ENCODE assay signal across 33 cellular contexts in the genomic region with DNA sequence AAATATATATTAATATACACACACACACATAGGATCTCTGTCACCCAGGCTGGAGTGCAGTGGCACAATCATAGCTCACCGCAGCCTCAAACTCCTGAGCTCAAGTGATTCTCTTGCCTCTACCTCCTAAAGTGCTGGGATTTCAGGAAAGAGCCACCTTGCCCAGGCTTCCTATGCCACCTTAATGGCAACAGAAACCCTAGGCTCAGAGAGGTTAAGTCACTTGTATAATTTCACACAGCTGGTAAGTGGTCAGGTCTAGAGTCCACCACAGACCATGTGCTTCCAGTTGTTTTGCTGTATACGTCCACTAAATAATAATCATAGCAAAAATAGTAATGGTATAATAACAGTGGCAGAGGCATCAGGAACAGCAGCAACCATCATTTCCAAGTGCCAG. TPM values are rescaled to one million over a fixed set of nuclear protein-coding genes. Genes with fewer than 3 reads are reported as not detected.
DNase-seq lines count a peak whose midpoint lies in the region; ATAC-seq, FAIRE-seq and TF ChIP-seq lines count a peak whose summit lies in the region.
"Had no signal": no experiment of that assay in that cellular context is flagged by ENCODE, and none has a peak within 500 bp of the region (broad histone marks: within the 10 kb centered on the region; RNA-seq: fewer than 3 reads in every experiment).

No MANE protein-coding gene starts in this region.

- H3K4me2 ChIP-seq in K562 (ENCODE audit: insufficient read depth, low read length) = no peak overlapping the region
- H3K4me2 ChIP-seq in neural progenitor cell = no peak overlapping the region

- DNase-seq in activated naive CD4-positive, alpha-beta T cell treated with anti-CD3 and anti-CD28 coated beads for 36 hours = no peak
- no peak for DNase-seq in activated naive CD4-positive, alpha-beta T cell treated with anti-CD3 and anti-CD28 coated beads, Interleukin-2, amount 50 U/mL, for 72 hours (ENCODE audit: low spot score in 2 of 2)
- DNase-seq in Caco-2 (no peak), K562 (ENCODE audit: extremely low read depth in 1 of 4, low spot score in 3 of 4) (no peak), neural progenitor cell (ENCODE audit: low spot score) (no peak), WTC11 (ENCODE audit: low spot score) (no peak), hypothalamus (lab: John Stamatoyannopoulos, UW) (no peak)
- DNase-seq: activated CD4-positive, CD25-positive, alpha-beta regulatory T cell; activated CD8-positive, alpha-beta memory T cell treated with anti-CD3 and anti-CD28 coated beads for 24 hours; activated naive CD4-positive, alpha-beta T cell treated with Interleukin-2 at 50 U/mL for 16 hours; activated T-cell treated with anti-CD3 and anti-CD28 coated beads, Interleukin-2, amount 50 U/mL, for 48 hours; anterior cingulate cortex; caudate nucleus; cortex of kidney; esophagus squamous epithelium; foreskin melanocyte; KBM-7; left colon; mammary epithelial cell; MG63; NCI-H1105 treated with DMSO at 0.1 percent for 48 hours; NCI-H2081; NCI-H345; pancreas; Peyer's patch; SHP77 treated with DMSO at 0.1 percent for 48 hours; stimulated activated CD4-positive, alpha-beta T cell treated with anti-CD3 and anti-CD28 coated beads, Interleukin-2, amount 100 ng/mL, for 24 hours; trophoblast cell had no signal

- H3F3A ChIP-seq in neural progenitor cell (ENCODE audit: low read depth) = peaks cover 13% of the 10 kb centered on the region

- peaks cover 28% of the 10 kb centered on the region for H3K36me3 Mint-ChIP-seq in activated naive CD4-positive, alpha-beta T cell treated with anti-CD3 and anti-CD28 coated beads for 36 hours (ENCODE audit: low read depth)
- peaks cover 27 to 34% of the 10 kb centered on the region in 2 donors for H3K36me3 Mint-ChIP-seq in activated naive CD4-positive, alpha-beta T cell treated with anti-CD3 and anti-CD28 coated beads, Interleukin-2, amount 50 U/mL, for 72 hours
- H3K36me3 Mint-ChIP-seq in Caco-2 (ENCODE audit: insufficient read depth, unreplicated experiment) (peaks cover 29% of the 10 kb centered on the region), neural progenitor cell (peaks cover 9% of the 10 kb centered on the region), WTC11 (peaks cover 10% of the 10 kb centered on the region)

- H3K4me1 ChIP-seq in Caco-2 = 0 out of 2 replicates have a peak, but pooled peaks cover 8% of the 10 kb centered on the region
- H3K4me1 ChIP-seq in K562 (replicated peaks in 1 of 2; ENCODE audit: control insufficient read depth in 2 of 2, insufficient read depth in 2 of 2, low read length in 2 of 2) = peaks cover 9 to 22% of the 10 kb centered on the region in 2 experiments
- peaks cover 16% of the 10 kb centered on the region for H3K4me1 ChIP-seq in neural progenitor cell

- peaks cover 1% of the 10 kb centered on the region for H3K36me3 ChIP-seq in Caco-2 (ENCODE audit: control insufficient read depth, insufficient read depth, low read length)
- H3K36me3 ChIP-seq in K562 (ENCODE audit: control insufficient read depth, insufficient read depth, low read length) = peaks cover 20% of the 10 kb centered on the region
- H3K36me3 ChIP-seq in neural progenitor cell = no peaks in the 10 kb centered on the region
- H3K36me3 ChIP-seq: pancreas had no signal

- ATAC-seq in activated naive CD4-positive, alpha-beta T cell treated with anti-CD3 and anti-CD28 coated beads, Interleukin-2, amount 50 U/mL, for 72 hours = no peak
- no peak for ATAC-seq in K562
- no peak for ATAC-seq in GM21529 (IDR thresholded peaks at IDR 0.05; ENCODE audit: unreplicated experiment)
- ATAC-seq in WTC11 = no peak
- ATAC-seq: HCT116, left colon, pancreas had no signal

- H3K27ac ChIP-seq in K562 (ENCODE audit: extremely low read depth, low read depth, low read length) (no peak overlapping the region), neural progenitor cell (no peak overlapping the region)
- H3K27ac ChIP-seq: BLaER1 treated with 17β-estradiol and CSF1 and Interleukin-3, amounts not matched to agents 10 nM and 100 nM; pancreas had no signal

- no peak for TF ChIP-seq EP300 in K562 (IDR thresholded peaks at IDR 0.05; ENCODE audit: low read length)

- WGBS in K562 (ENCODE audit: insufficient coverage, low coverage, missing lambda C conversion rate) = 65% methylated on average over 2 of the region's 2 CpGs

- POLR2A ChIA-PET in Caco-2 (lab: Charles Lee) (no interaction called here), K562 (lab: Yijun Ruan, JAX) (interaction anchor here (3.5 kb wide), 1 partner anchor 11 kb away, joined by 34 read pairs; no protein-coding TSS in a partner anchor), WTC11 (lab: Charles Lee) (no interaction called here)

- no peak for TF ChIP-seq RAD21 in K562 (CRISPR knock-in tag; conservative IDR thresholded peaks at IDR 0.05 in 1 of 2, IDR thresholded peaks at IDR 0.05 in 1 of 2)

- H4K20me1 ChIP-seq in K562 (replicated peaks; ENCODE audit: control insufficient read depth, insufficient read depth, low read length) (peaks cover 30% of the 10 kb centered on the region), neural progenitor cell (ENCODE audit: low read depth) (peaks cover 32% of the 10 kb centered on the region)

- H3K27ac Mint-ChIP-seq in activated naive CD4-positive, alpha-beta T cell treated with anti-CD3 and anti-CD28 coated beads for 36 hours = no peak overlapping the region
- H3K27ac Mint-ChIP-seq in activated naive CD4-positive, alpha-beta T cell treated with anti-CD3 and anti-CD28 coated beads, Interleukin-2, amount 50 U/mL, for 72 hours = no peak overlapping the region
- no peak overlapping the region for H3K27ac Mint-ChIP-seq in Caco-2 (ENCODE audit: unreplicated experiment)
- no peak overlapping the region for H3K27ac Mint-ChIP-seq in neural progenitor cell
- no peak overlapping the region for H3K27ac Mint-ChIP-seq in WTC11

- TF ChIP-seq CTCF in Caco-2 (IDR thresholded peaks at IDR 0.05; ENCODE audit: insufficient read depth in 1 of 2, low read depth in 1 of 2, low read length in 1 of 2, severe bottlenecking in 1 of 2, unreplicated experiment in 1 of 2) (no peak), K562 (IDR thresholded peaks at IDR 0.05 in 2 of 3, conservative IDR thresholded peaks at IDR 0.05 in 1 of 3; ENCODE audit: insufficient read depth in 2 of 3, low read depth in 1 of 3, low read length in 3 of 3) (no peak), neural progenitor cell (IDR thresholded peaks at IDR 0.05) (no peak), WTC11 (IDR thresholded peaks at IDR 0.05) (no peak)

- TF ChIP-seq POLR2A in K562 (conservative IDR thresholded peaks at IDR 0.05) = no peak

- peak overlapping the region; percentile 18 for H3K4me3 Mint-ChIP-seq in activated naive CD4-positive, alpha-beta T cell treated with anti-CD3 and anti-CD28 coated beads for 36 hours
- H3K4me3 Mint-ChIP-seq in Caco-2 (ENCODE audit: unreplicated experiment) (peak overlapping the region; percentile 19), neural progenitor cell (peak overlapping the region; percentile 62), WTC11 (no peak overlapping the region)

- H3K79me2 ChIP-seq in K562 (ENCODE audit: control insufficient read depth, insufficient read depth, low read length) (peaks cover 40% of the 10 kb centered on the region), neural progenitor cell (ENCODE audit: low read depth) (peaks cover 36% of the 10 kb centered on the region)

- no peaks in the 10 kb centered on the region for H3K27me3 ChIP-seq in Caco-2 (replicated peaks; ENCODE audit: control insufficient read depth, insufficient read depth, low read length)
- no peaks in the 10 kb centered on the region for H3K27me3 ChIP-seq in K562 (ENCODE audit: control insufficient read depth in 2 of 2, insufficient read depth in 2 of 2, low read length in 2 of 2)
- H3K27me3 ChIP-seq in neural progenitor cell = peaks cover 47% of the 10 kb centered on the region
- H3K27me3 ChIP-seq: BLaER1 treated with 17β-estradiol and CSF1 and Interleukin-3, amounts not matched to agents 10 nM and 100 nM; esophagus squamous epithelium; pancreas; Peyer's patch had no signal

- BruUV-seq in Caco-2 (replicated peaks; lab: Mats Ljungman, UMichigan) (no TSS peak), K562 (replicated peaks; lab: Mats Ljungman, UMichigan) (no TSS peak)

- no peak for FAIRE-seq in K562 (lab: Jason Lieb, UNC)
- FAIRE-seq: D721Med, pancreas had no signal

- H3K9me3 Mint-ChIP-seq in activated naive CD4-positive, alpha-beta T cell treated with anti-CD3 and anti-CD28 coated beads for 36 hours = peaks cover 4% of the 10 kb centered on the region
- H3K9me3 Mint-ChIP-seq in activated naive CD4-positive, alpha-beta T cell treated with anti-CD3 and anti-CD28 coated beads, Interleukin-2, amount 50 U/mL, for 72 hours = no peaks in the 10 kb centered on the region
- no peaks in the 10 kb centered on the region for H3K9me3 Mint-ChIP-seq in Caco-2 (ENCODE audit: unreplicated experiment)
- H3K9me3 Mint-ChIP-seq in neural progenitor cell = peaks cover 13% of the 10 kb centered on the region
- peaks cover 13% of the 10 kb centered on the region for H3K9me3 Mint-ChIP-seq in WTC11

- H3K9ac ChIP-seq in K562 (ENCODE audit: insufficient read depth in 1 of 2, low read depth in 2 of 2, low read length in 2 of 2) (no peak overlapping the region), neural progenitor cell (no peak overlapping the region)

- H3K9me3 ChIP-seq in Caco-2 (peaks cover 7% of the 10 kb centered on the region; the same call in 1 of the 2 replicates), K562 (replicated peaks; ENCODE audit: control insufficient read depth, insufficient read depth, low read depth, low read length) (peaks cover 2% of the 10 kb centered on the region; the same call in 1 of the 2 replicates), neural progenitor cell (ENCODE audit: low read depth) (no peaks in the 10 kb centered on the region)
- H3K9me3 ChIP-seq: pancreas had no signal

- no peak overlapping the region for H2AFZ ChIP-seq in K562 (ENCODE audit: low read depth, low read length)
- H2AFZ ChIP-seq in neural progenitor cell (replicated peaks) = no peak overlapping the region

- CTCF ChIA-PET in activated naive CD4-positive, alpha-beta T cell treated with anti-CD3 and anti-CD28 coated beads for 36 hours (lab: Charles Lee) = interaction anchor here (0.8 to 3.8 kb wide), 4 partner anchors 8 to 243 kb away, joined by 3 to 31 read pairs (median 4); no protein-coding TSS in a partner anchor
- CTCF ChIA-PET in Caco-2 (lab: Charles Lee) = no interaction called here
- CTCF ChIA-PET in K562 (lab: Yijun Ruan, JAX; ENCODE audit: low intra/inter-chr PET ratio) = no interaction called here
- CTCF ChIA-PET in WTC11 (lab: Charles Lee) = interaction anchor here (1.2 kb wide), 1 partner anchor 16 kb away, joined by 3 read pairs; no protein-coding TSS in a partner anchor

- peaks cover under 1% of the 10 kb centered on the region for H3K9me1 ChIP-seq in K562 (ENCODE audit: control insufficient read depth, insufficient read depth, low read length)

- H3K4me1 Mint-ChIP-seq in activated naive CD4-positive, alpha-beta T cell treated with anti-CD3 and anti-CD28 coated beads for 36 hours (ENCODE audit: low read depth) = peaks cover 23% of the 10 kb centered on the region
- peaks cover 10% of the 10 kb centered on the region for H3K4me1 Mint-ChIP-seq in Caco-2 (ENCODE audit: low read depth, unreplicated experiment)
- peaks cover 25% of the 10 kb centered on the region for H3K4me1 Mint-ChIP-seq in neural progenitor cell
- peaks cover 22% of the 10 kb centered on the region for H3K4me1 Mint-ChIP-seq in WTC11

- H3K4me3 ChIP-seq in Caco-2 (ENCODE audit: low read depth, low read length) = no peak overlapping the region
- no peak overlapping the region for H3K4me3 ChIP-seq in K562
- H3K4me3 ChIP-seq in neural progenitor cell = no peak overlapping the region

- in situ Hi-C loops in K562 (cut with MboI) = no loop called here

- no peaks in the 10 kb centered on the region for H3K27me3 Mint-ChIP-seq in activated naive CD4-positive, alpha-beta T cell treated with anti-CD3 and anti-CD28 coated beads for 36 hours (ENCODE audit: low read depth)
- no peaks in the 10 kb centered on the region for H3K27me3 Mint-ChIP-seq in Caco-2 (ENCODE audit: insufficient read depth, unreplicated experiment)
- peaks cover 15% of the 10 kb centered on the region for H3K27me3 Mint-ChIP-seq in neural progenitor cell (ENCODE audit: insufficient read depth, low read depth)
- H3K27me3 Mint-ChIP-seq in WTC11 (ENCODE audit: low read depth) = peaks cover 41% of the 10 kb centered on the region

- intact Hi-C loops in activated naive CD4-positive, alpha-beta T cell treated with anti-CD3 and anti-CD28 coated beads for 36 hours (cut with micrococcal nuclease) = loop anchor here (2.0 to 10.0 kb wide), 4 partner anchors 128 to 546 kb away; a partner anchor contains a TSS
- intact Hi-C loops in Caco-2 (cut with micrococcal nuclease; ENCODE audit: unreplicated experiment) (loop anchor here (5.0 kb wide), 1 partner anchor 33 kb away; no protein-coding TSS in a partner anchor), K562 (cut with micrococcal nuclease) (loop anchor here (5.0 kb wide), 1 partner anchor 193 kb away; a partner anchor contains a TSS)

RNA-seq across cellular contexts. Expression of a gene that starts 1.3 kb away (rescaled TPM):
- 100 to 1,000 TPM in 1 of 2 experiments, 10 to 100 TPM in 1; 95.0 to 105 TPM for total RNA-seq in activated naive CD4-positive, alpha-beta T cell treated with anti-CD3 and anti-CD28 coated beads for 36 hours
- 100 to 1,000 TPM in 1 of 2 donors, 10 to 100 TPM in 1; 81.6 to 109 TPM for total RNA-seq in activated naive CD4-positive, alpha-beta T cell treated with anti-CD3 and anti-CD28 coated beads, Interleukin-2, amount 50 U/mL, for 72 hours
- total RNA-seq in Caco-2 (2022) (93.8 and 96.6 TPM in 2 replicates), K562 (2014; rRNA removed) (59.6 and 66.0 TPM in 2 replicates), K562 (2014; rRNA removed; fragmentation: Illumina TruSeq; extraction: Trizol) (24.6 and 27.9 TPM in 2 replicates), K562 (2015; rRNA removed; fragmentation: Illumina TruSeq; extraction: Trizol) (27.8 and 31.1 TPM in 2 replicates), K562 (2021) (98.8 and 103 TPM in 2 replicates), neural progenitor cell (ENCODE audit: low replicate concordance) (65.2 and 69.8 TPM in 2 replicates), WTC11 (2021) (77.3 to 82.5 TPM (median 81.9 TPM) in 3 replicates)
- total RNA-seq in K562 (2011; cell fraction: chromatin; rRNA removed; ENCODE audit: low replicate concordance) = 164 and 380 TPM in 2 replicates
- 194 and 199 TPM in 2 replicates for total RNA-seq in K562 (2011; cell fraction: nucleolus; rRNA removed)
- total RNA-seq in K562 (2011; cell fraction: nucleoplasm; rRNA removed) = 117 and 137 TPM in 2 replicates
- polyA plus RNA-seq in K562 (2011; rRNA removed) (21.5 and 44.9 TPM in 2 replicates), K562 (2014; fragmentation: Illumina TruSeq; extraction: Trizol) (47.1 and 49.1 TPM in 2 replicates), K562 (2014; fragmentation: Nextera tagmentation; extraction: Ambion mirVana) (under 1 TPM; 0.34 to 0.71 TPM), K562 (2014; rRNA removed) (36.5 and 40.7 TPM in 2 replicates)
- polyA plus RNA-seq in K562 (2011; cell fraction: cytosol; rRNA removed) = 21.0 and 30.1 TPM in 2 replicates
- 96.8 and 126 TPM in 2 replicates for polyA plus RNA-seq in K562 (2011; cell fraction: nucleus; rRNA removed)
- polyA plus RNA-seq in K562 (2012) = 49.2 and 51.8 TPM in 2 replicates
- polyA minus RNA-seq in K562 (2011; rRNA and poly(A)+ RNA removed) = 68.3 and 101 TPM in 2 replicates
- polyA minus RNA-seq in K562 (2011; cell fraction: cytosol; rRNA and poly(A)+ RNA removed) = 99.1 and 134 TPM in 2 replicates
- 61.1 and 76.9 TPM in 2 replicates for polyA minus RNA-seq in K562 (2011; cell fraction: nucleus; rRNA and poly(A)+ RNA removed)

RNA-seq across cellular contexts. Expression of a gene that starts 39.4 kb away (rescaled TPM):
- total RNA-seq in activated naive CD4-positive, alpha-beta T cell treated with anti-CD3 and anti-CD28 coated beads for 36 hours = not detected
- total RNA-seq in activated naive CD4-positive, alpha-beta T cell treated with anti-CD3 and anti-CD28 coated beads, Interleukin-2, amount 50 U/mL, for 72 hours = not detected
- total RNA-seq in Caco-2 (2022) (0.14 and 0.16 TPM in 2 replicates), K562 (2014; rRNA removed) (not detected in 2 replicates), K562 (2014; rRNA removed; fragmentation: Illumina TruSeq; extraction: Trizol) (not detected in 2 replicates), K562 (2015; rRNA removed; fragmentation: Illumina TruSeq; extraction: Trizol) (not detected in 2 replicates), K562 (2021) (0.07 TPM in 1 of 2 replicates, not detected in the other), neural progenitor cell (ENCODE audit: low replicate concordance) (not detected in 2 replicates), WTC11 (2021) (0.13 to 0.18 TPM (median 0.16 TPM) in 3 replicates)
- not detected in 2 replicates for total RNA-seq in K562 (2011; cell fraction: chromatin; rRNA removed; ENCODE audit: low replicate concordance)
- not detected in 2 replicates for total RNA-seq in K562 (2011; cell fraction: nucleolus; rRNA removed)
- not detected in 2 replicates for total RNA-seq in K562 (2011; cell fraction: nucleoplasm; rRNA removed)
- polyA plus RNA-seq in K562 (2011; rRNA removed) (not detected in 2 replicates), K562 (2014; fragmentation: Illumina TruSeq; extraction: Trizol) (not detected in 2 replicates), K562 (2014; fragmentation: Nextera tagmentation; extraction: Ambion mirVana) (not detected), K562 (2014; rRNA removed) (not detected in 2 replicates)
- polyA plus RNA-seq in K562 (2011; cell fraction: cytosol; rRNA removed) = not detected in 2 replicates
- polyA plus RNA-seq in K562 (2011; cell fraction: nucleus; rRNA removed) = not detected in 2 replicates
- polyA plus RNA-seq in K562 (2012) = not detected in 2 replicates
- polyA minus RNA-seq in K562 (2011; rRNA and poly(A)+ RNA removed) = not detected in 2 replicates
- polyA minus RNA-seq in K562 (2011; cell fraction: cytosol; rRNA and poly(A)+ RNA removed) = not detected in 2 replicates
- not detected in 2 replicates for polyA minus RNA-seq in K562 (2011; cell fraction: nucleus; rRNA and poly(A)+ RNA removed)
- total RNA-seq: Daoy, left colon had no signal
- polyA plus RNA-seq: mammary epithelial cell had no signal

Comparison
In these comparisons a context has a peak if more than half of its experiments do, and no peak if none do; other contexts are left out.
1. CTCF ChIA-PET loops: an anchor here in activated naive CD4-positive, alpha-beta T cell treated with anti-CD3 and anti-CD28 coated beads for 36 hours (0.8 to 3.8 kb wide) and WTC11 (1.2 kb wide); none called in Caco-2 and K562.